30 cellular contexts compared by ENCODE assay signal in the genomic region with DNA sequence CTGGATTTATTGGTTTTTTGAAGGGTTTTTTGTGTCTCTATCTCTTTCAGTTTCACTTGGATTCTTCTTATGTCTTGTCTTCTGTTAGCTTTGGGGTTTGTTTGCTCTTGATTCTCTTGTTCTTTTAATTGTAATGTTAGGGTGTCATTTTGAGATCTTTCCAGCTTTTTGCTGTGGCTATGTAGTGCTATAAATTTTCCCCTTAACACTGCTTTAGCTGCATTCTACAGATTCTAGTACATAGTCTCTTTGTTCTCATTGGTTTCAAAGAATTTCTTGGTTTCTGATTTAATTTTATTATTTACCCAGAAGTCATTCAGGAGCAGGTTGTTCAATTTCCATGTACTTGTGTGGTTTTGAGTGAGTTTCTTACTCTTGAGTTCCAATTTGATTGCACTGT.
"Had no signal": no experiment of that assay in that cellular context is flagged by ENCODE, and none has a peak within 500 bp of the region (broad histone marks: within the 10 kb centered on the region; RNA-seq: fewer than 3 reads in every experiment).

No MANE protein-coding gene starts in this region.

- H3K27ac Mint-ChIP-seq: activated CD4-positive, alpha-beta memory T cell treated with anti-CD3 and anti-CD28 coated beads for 36 hours; activated CD4-positive, alpha-beta T cell treated with anti-CD3 and anti-CD28 coated beads for 36 hours; activated CD4-positive, alpha-beta T cell treated with anti-CD3 and anti-CD28 coated beads, Interleukin-2, amount 10 ng/mL, durations not matched to agents 24 days and 14 days; activated CD8-positive, alpha-beta memory T cell treated with anti-CD3 and anti-CD28 coated beads, Interleukin-2, amount 10 ng/mL, durations not matched to agents 7 days and 5 days; activated CD8-positive, alpha-beta T cell treated with anti-CD3 and anti-CD28 coated beads, Interleukin-2, amount 10 ng/mL, durations not matched to agents 7 days and 5 days; activated naive CD8-positive, alpha-beta T cell treated with anti-CD3 and anti-CD28 coated beads, Interleukin-2, amount 10 ng/mL, durations not matched to agents 7 days and 5 days; activated T-helper 17 cell treated with anti-CD3 and anti-CD28 coated beads, Interleukin-2, amount 50 U/mL, for 72 hours; effector memory CD8-positive, alpha-beta T cell; T-cell; T-helper 1 cell treated with Interleukin-12 subunit alpha and Interleukin-12 subunit beta and Interleukin-4 antibody, amounts not matched to agents 30 μg/mL and 1 μg/mL, for 36 hours had no signal

- H3K4me3 ChIP-seq: esophagus squamous epithelium, gastroesophageal sphincter, heart right ventricle had no signal

- DNase-seq: activated CD4-positive, alpha-beta memory T cell treated with anti-CD3 and anti-CD28 coated beads for 36 hours; activated CD4-positive, alpha-beta T cell treated with anti-CD3 and anti-CD28 coated beads for 36 hours; activated CD4-positive, alpha-beta T cell treated with anti-CD3 and anti-CD28 coated beads, Interleukin-2, amount 10 ng/mL, durations not matched to agents 24 days and 14 days; activated CD4-positive, CD25-positive, alpha-beta regulatory T cell; activated CD4-positive, CD25-positive, alpha-beta regulatory T cell treated with anti-CD3 and anti-CD28 coated beads, Interleukin-2, amount 50 U/mL, for 72 hours; activated CD8-positive, alpha-beta memory T cell treated with anti-CD3 and anti-CD28 coated beads, Interleukin-2, amount 10 ng/mL, durations not matched to agents 7 days and 5 days; activated CD8-positive, alpha-beta memory T cell treated with anti-CD3 and anti-CD28 coated beads, Interleukin-2, amount 50 U/mL, for 4 hours; activated CD8-positive, alpha-beta T cell treated with anti-CD3 and anti-CD28 coated beads, Interleukin-2, amount 10 ng/mL, durations not matched to agents 7 days and 5 days; activated effector memory CD4-positive, alpha-beta T cell treated with Interleukin-2 at 50 U/mL for 16 hours; activated gamma-delta T cell treated with Interleukin-2 at 50 U/mL for 16 hours; activated naive CD4-positive, alpha-beta T cell treated with Interleukin-2 at 50 U/mL for 16 hours; activated naive CD8-positive, alpha-beta T cell treated with anti-CD3 and anti-CD28 coated beads, Interleukin-2, amount 10 ng/mL, durations not matched to agents 7 days and 5 days; activated T-cell treated with anti-CD3 and anti-CD28 coated beads, Interleukin-2, amount 50 U/mL, for 1 hour; amniotic stem cell; anterior cingulate cortex; brain microvascular endothelial cell; cortex of kidney; dermis blood vessel endothelial cell; effector CD4-positive, alpha-beta T cell; effector memory CD8-positive, alpha-beta T cell; esophagus squamous epithelium; foreskin melanocyte; heart right ventricle; SW 1271; T-cell had no signal

- H3K27me3 Mint-ChIP-seq: activated CD4-positive, alpha-beta memory T cell treated with anti-CD3 and anti-CD28 coated beads for 36 hours; activated CD4-positive, alpha-beta T cell treated with anti-CD3 and anti-CD28 coated beads for 36 hours; activated CD4-positive, alpha-beta T cell treated with anti-CD3 and anti-CD28 coated beads, Interleukin-2, amount 10 ng/mL, durations not matched to agents 24 days and 14 days; activated CD8-positive, alpha-beta memory T cell treated with anti-CD3 and anti-CD28 coated beads, Interleukin-2, amount 10 ng/mL, durations not matched to agents 7 days and 5 days; activated naive CD4-positive, alpha-beta T cell treated with anti-CD3 and anti-CD28 coated beads, Interleukin-2, amount 50 U/mL, for 24 hours; activated naive CD8-positive, alpha-beta T cell treated with anti-CD3 and anti-CD28 coated beads, Interleukin-2, amount 10 ng/mL, durations not matched to agents 7 days and 5 days; activated T-helper 17 cell treated with anti-CD3 and anti-CD28 coated beads, Interleukin-2, amount 50 U/mL, for 72 hours; effector memory CD8-positive, alpha-beta T cell; T-cell had no signal

- H3K27ac ChIP-seq: brain microvascular endothelial cell, epithelial cell of prostate, esophagus squamous epithelium, gastroesophageal sphincter, heart right ventricle had no signal

- H3K4me3 Mint-ChIP-seq: activated CD4-positive, alpha-beta memory T cell treated with anti-CD3 and anti-CD28 coated beads for 36 hours; activated CD4-positive, alpha-beta T cell treated with anti-CD3 and anti-CD28 coated beads for 36 hours; activated CD4-positive, alpha-beta T cell treated with anti-CD3 and anti-CD28 coated beads, Interleukin-2, amount 10 ng/mL, durations not matched to agents 24 days and 14 days; activated CD8-positive, alpha-beta memory T cell treated with anti-CD3 and anti-CD28 coated beads, Interleukin-2, amount 10 ng/mL, durations not matched to agents 7 days and 5 days; activated CD8-positive, alpha-beta T cell treated with anti-CD3 and anti-CD28 coated beads, Interleukin-2, amount 10 ng/mL, durations not matched to agents 7 days and 5 days; activated naive CD4-positive, alpha-beta T cell treated with anti-CD3 and anti-CD28 coated beads, Interleukin-2, amount 50 U/mL, for 24 hours; activated naive CD8-positive, alpha-beta T cell treated with anti-CD3 and anti-CD28 coated beads, Interleukin-2, amount 10 ng/mL, durations not matched to agents 7 days and 5 days; activated T-helper 17 cell treated with anti-CD3 and anti-CD28 coated beads, Interleukin-2, amount 50 U/mL, for 72 hours; T-cell; T-helper 1 cell treated with Interleukin-12 subunit alpha and Interleukin-12 subunit beta and Interleukin-4 antibody, amounts not matched to agents 30 μg/mL and 1 μg/mL, for 36 hours had no signal

- ATAC-seq: activated CD4-positive, alpha-beta T cell treated with anti-CD3 and anti-CD28 coated beads for 36 hours; activated CD8-positive, alpha-beta memory T cell treated with anti-CD3 and anti-CD28 coated beads, Interleukin-2, amount 10 ng/mL, durations not matched to agents 7 days and 5 days; activated CD8-positive, alpha-beta T cell treated with anti-CD3 and anti-CD28 coated beads, Interleukin-2, amount 10 ng/mL, durations not matched to agents 7 days and 5 days; activated T-helper 17 cell treated with anti-CD3 and anti-CD28 coated beads, Interleukin-2, amount 50 U/mL, for 72 hours; effector memory CD8-positive, alpha-beta T cell; gastroesophageal sphincter; heart right ventricle; T-cell had no signal

- H3K4me1 ChIP-seq: esophagus squamous epithelium, gastroesophageal sphincter, heart right ventricle had no signal
